ENCODE assay signal across 20 cellular contexts in the genomic region with DNA sequence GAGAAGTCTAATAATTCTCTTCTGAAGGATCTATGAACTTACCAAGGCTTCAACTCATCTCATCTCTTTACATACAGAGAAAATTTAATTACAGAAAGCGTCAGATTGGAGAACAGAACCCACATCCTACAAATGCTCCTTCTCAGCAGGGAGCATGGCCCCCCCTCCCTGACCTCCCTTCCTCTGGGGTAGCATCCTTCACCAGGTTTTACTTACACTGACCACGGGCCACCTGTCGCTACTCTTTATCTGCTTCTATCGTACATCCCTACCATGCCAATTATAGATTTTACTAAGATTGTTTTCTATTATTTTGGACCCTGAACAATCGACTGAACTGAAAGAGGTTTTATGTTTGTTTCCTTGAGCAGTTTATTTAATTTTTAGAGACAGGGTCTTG. TPM values are rescaled to one million over a fixed set of nuclear protein-coding genes. Genes with fewer than 3 reads are reported as not detected.
"Had no signal": no experiment of that assay in that cellular context is flagged by ENCODE, and none has a peak within 500 bp of the region (broad histone marks: within the 10 kb centered on the region; RNA-seq: fewer than 3 reads in every experiment).

No MANE protein-coding gene starts in this region.

- H3K36me3 ChIP-seq: adrenal gland had no signal

- H3K9me3 ChIP-seq: adrenal gland had no signal

- H3K4me1 ChIP-seq: adrenal gland had no signal

- H3K27me3 ChIP-seq: adrenal gland had no signal

- DNase-seq: activated CD4-positive, alpha-beta T cell treated with anti-CD3 and anti-CD28 coated beads for 48 hours; activated CD4-positive, alpha-beta T cell treated with anti-CD3 and anti-CD28 coated beads, Interleukin-2, amount 50 U/mL, for 4 hours; activated CD8-positive, alpha-beta memory T cell treated with anti-CD3 and anti-CD28 coated beads, Interleukin-2, amount 50 U/mL, for 48 hours; activated CD8-positive, alpha-beta T cell treated with anti-CD3 and anti-CD28 coated beads, Interleukin-2, amount 10 ng/mL, durations not matched to agents 7 days and 5 days; activated naive CD4-positive, alpha-beta T cell treated with anti-CD3 and anti-CD28 coated beads, Interleukin-2, amount 50 U/mL, for 16 hours; activated naive CD8-positive, alpha-beta T cell treated with anti-CD3 and anti-CD28 coated beads, Interleukin-2, amount 10 ng/mL, durations not matched to agents 7 days and 5 days; activated T-cell treated with anti-CD3 and anti-CD28 coated beads, Interleukin-2, amount 50 U/mL, for 1 hour; aorta; Kasumi-1; NCI-H1048; NCI-H146; NCI-H187 treated with DMSO at 0.1 percent for 48 hours; NCI-H2081 treated with DMSO at 0.1 percent for 48 hours; NCI-H446; NCI-H524; SHP77 treated with DMSO at 0.1 percent for 48 hours; T-helper 1 cell had no signal

- H3K4me3 ChIP-seq: adrenal gland had no signal

- H3K27ac ChIP-seq: adrenal gland, VCaP had no signal

- ATAC-seq: activated CD8-positive, alpha-beta T cell treated with anti-CD3 and anti-CD28 coated beads, Interleukin-2, amount 10 ng/mL, durations not matched to agents 7 days and 5 days had no signal

RNA-seq across cellular contexts. Expression of a gene that starts 25.8 kb away (rescaled TPM):
- total RNA-seq: activated naive CD8-positive, alpha-beta T cell treated with anti-CD3 and anti-CD28 coated beads, Interleukin-2, amount 10 ng/mL, durations not matched to agents 7 days and 5 days; aorta; T-helper 2 cell treated with Interferon-gamma antibody and Interleukin-4, amounts not matched to agents 100 ng/mL and 5 ng/mL, for 36 hours had no signal
